7 cellular contexts compared by ENCODE assay signal in the genomic region with DNA sequence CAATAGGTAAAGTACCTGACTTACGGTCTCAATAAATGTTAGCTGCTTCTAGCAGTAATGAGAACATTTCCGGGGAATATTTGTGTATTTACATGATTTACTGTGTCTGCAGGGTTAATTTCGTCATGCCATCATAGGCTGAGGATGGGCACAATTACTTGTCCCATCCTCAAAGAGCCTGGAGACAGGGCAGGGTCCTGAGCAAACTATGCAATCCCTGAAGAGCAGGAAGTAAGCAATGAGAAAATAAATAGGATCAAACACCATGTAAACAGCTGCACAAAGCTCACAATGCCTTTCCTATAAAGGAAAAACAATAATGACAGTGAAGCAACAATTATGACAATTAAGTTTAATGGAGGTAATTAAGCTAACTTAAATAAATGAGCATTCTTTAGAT.
"Had no signal": no experiment of that assay in that cellular context is flagged by ENCODE, and none has a peak within 500 bp of the region (broad histone marks: within the 10 kb centered on the region; RNA-seq: fewer than 3 reads in every experiment).

No MANE protein-coding gene starts in this region.

- H3K4me3 ChIP-seq: GM23248, HAP-1 had no signal

- H3K27ac ChIP-seq: GM23248, HL-60 had no signal

- H3K4me3 Mint-ChIP-seq: HFFc6, IgD-negative memory B cell had no signal

- H3K9ac ChIP-seq: GM23248 had no signal

- DNase-seq: GM23248, GOT3, H7, HFFc6 had no signal

- H3K4me1 Mint-ChIP-seq: IgD-negative memory B cell had no signal

- H3K36me3 ChIP-seq: HAP-1 had no signal

- H3K36me3 Mint-ChIP-seq: IgD-negative memory B cell had no signal

- H3K27ac Mint-ChIP-seq: HFFc6, IgD-negative memory B cell had no signal

- H3K4me1 ChIP-seq: HAP-1 had no signal

- H3K9me3 ChIP-seq: HAP-1 had no signal
